ENCODE assay signal across 8 cellular contexts in the genomic region with DNA sequence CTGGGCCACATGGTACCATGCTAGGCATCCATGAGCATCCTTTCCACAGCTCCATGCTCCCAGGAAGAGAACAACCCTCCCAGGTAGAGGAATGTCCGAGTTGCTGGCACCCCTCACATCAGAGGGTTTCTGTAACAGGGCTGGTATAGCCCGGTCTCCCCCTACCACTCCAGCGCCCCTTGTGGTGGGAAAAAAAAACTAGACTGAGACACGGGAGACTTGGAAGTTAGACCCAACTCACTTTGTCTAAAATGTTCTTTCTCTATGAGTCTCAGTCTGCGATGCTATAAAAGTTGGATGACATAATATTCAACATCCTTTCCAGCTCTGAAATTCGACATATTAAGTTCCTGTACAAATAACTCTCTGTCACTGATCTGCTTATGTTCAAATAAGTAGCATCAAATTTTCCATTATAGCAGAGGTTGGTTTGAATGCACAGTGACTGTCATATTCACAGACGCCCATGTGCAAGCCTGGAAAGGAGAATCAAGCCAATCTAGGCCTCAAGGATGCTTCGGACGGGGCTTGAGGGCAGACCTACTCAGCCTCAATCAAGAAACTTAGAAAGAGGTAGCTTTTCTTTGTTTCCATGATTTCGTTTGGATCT. TPM values are rescaled to one million over a fixed set of nuclear protein-coding genes. Genes with fewer than 3 reads are reported as not detected.
DNase-seq lines count a peak whose midpoint lies in the region; ATAC-seq and TF ChIP-seq lines count a peak whose summit lies in the region.

No MANE protein-coding gene starts in this region.

- TF ChIP-seq CTCF in left ventricle myocardium inferior (IDR thresholded peaks at IDR 0.05; ENCODE audit: borderline replicate concordance): peak; percentile 48
- peak; percentile 88 for TF ChIP-seq CTCF in OCI-LY1 (IDR thresholded peaks at IDR 0.05; ENCODE audit: low read length)
- peak in 54 of 56 donors; percentile 19 to 60 (median 40) for TF ChIP-seq CTCF in dorsolateral prefrontal cortex (IDR thresholded peaks at IDR 0.05 in 54 of 56, conservative IDR thresholded peaks at IDR 0.05 in 2 of 56; ENCODE audit: low read depth in 1 of 56, partially characterized antibody in 56 of 56)
- peak in 1 of 4 experiments; percentile 13 for TF ChIP-seq CTCF in sigmoid colon (IDR thresholded peaks at IDR 0.05)

- H3K27me3 ChIP-seq in left ventricle myocardium inferior (ENCODE audit: low read depth): peaks cover 24% of the 10 kb centered on the region
- H3K27me3 ChIP-seq in OCI-LY1 (ENCODE audit: insufficient read depth, low read length): no peaks in the 10 kb centered on the region
- H3K27me3 ChIP-seq in dorsolateral prefrontal cortex: no peaks in the 10 kb centered on the region
- H3K27me3 ChIP-seq in sigmoid colon: no peaks in the 10 kb centered on the region

- no peak overlapping the region for H3K4me3 ChIP-seq in left ventricle myocardium inferior
- no peak overlapping the region for H3K4me3 ChIP-seq in OCI-LY1 (ENCODE audit: low read depth, low read length, poor library complexity, severe bottlenecking)
- no peak overlapping the region for H3K4me3 ChIP-seq in dorsolateral prefrontal cortex
- H3K4me3 ChIP-seq in sigmoid colon: no peak overlapping the region

- peak overlapping the region; percentile 72 for H3K27ac ChIP-seq in left ventricle myocardium inferior (replicated peaks)
- H3K27ac ChIP-seq in OCI-LY1 (ENCODE audit: low read depth, low read length, poor library complexity, severe bottlenecking): peak overlapping the region; percentile 4
- peak overlapping the region in 56 of 59 donors; percentile 48 to 97 (median 93) for H3K27ac ChIP-seq in dorsolateral prefrontal cortex
- H3K27ac ChIP-seq in sigmoid colon: peak overlapping the region; percentile 41 to 76 (median 58)

- H3K4me2 ChIP-seq in OCI-LY1 (ENCODE audit: low read length): 0 out of 2 replicates have a peak overlapping the region, but pooled peaks have one; percentile 11

- no peak overlapping the region for H2AFZ ChIP-seq in OCI-LY1 (ENCODE audit: low read length)

- TF ChIP-seq EP300 in sigmoid colon (IDR thresholded peaks at IDR 0.05): no peak

- H3K79me2 ChIP-seq in OCI-LY1 (ENCODE audit: insufficient read depth, low read length): no peaks in the 10 kb centered on the region

- no peaks in the 10 kb centered on the region for H3K36me3 ChIP-seq in left ventricle myocardium inferior
- H3K36me3 ChIP-seq in OCI-LY1 (ENCODE audit: insufficient read depth, low read length): no peaks in the 10 kb centered on the region
- H3K36me3 ChIP-seq in sigmoid colon: peaks cover 0 to 14% (median 0%) of the 10 kb centered on the region in 4 donors

- WGBS in sigmoid colon, 2 donors: 59 to 67% methylated on average over 10 of the region's 10 CpGs

- H3K9me2 ChIP-seq in OCI-LY1 (ENCODE audit: low read depth, low read length): no peaks in the 10 kb centered on the region

- TF ChIP-seq POLR2A in sigmoid colon (IDR thresholded peaks at IDR 0.05): no peak

- H4K20me1 ChIP-seq in OCI-LY1 (ENCODE audit: insufficient read depth, low read length): no peaks in the 10 kb centered on the region

- no peak for ATAC-seq in Right ventricle myocardium inferior
- ATAC-seq in GM18867 (IDR thresholded peaks at IDR 0.05; ENCODE audit: unreplicated experiment): no peak
- ATAC-seq in HG02623 (IDR thresholded peaks at IDR 0.05; ENCODE audit: unreplicated experiment): no peak

- no peak for DNase-seq in left ventricle myocardium inferior
- no peak for DNase-seq in Right ventricle myocardium inferior (ENCODE audit: missing footprints)
- no peak for DNase-seq in dorsolateral prefrontal cortex
- peak; percentile 39 for DNase-seq in sigmoid colon
- no peak for DNase-seq in SW 1271 (lab: John Stamatoyannopoulos, UW)

- H3K4me1 ChIP-seq in left ventricle myocardium inferior (peaks cover 50% of the 10 kb centered on the region), OCI-LY1 (ENCODE audit: insufficient read depth, low read length, severe bottlenecking) (peaks cover 21% of the 10 kb centered on the region), sigmoid colon (peaks cover 0 to 69% (median 49%) of the 10 kb centered on the region in 4 donors)

- no peak overlapping the region for H3K9ac ChIP-seq in OCI-LY1 (ENCODE audit: low read length)

- intact Hi-C loops in left ventricle myocardium inferior (cut with micrococcal nuclease) (no loop called here), Right ventricle myocardium inferior (cut with DNase I) (no loop called here), dorsolateral prefrontal cortex (cut with DNase I) (loop anchor here in 1 of 2 donors (10.0 kb wide), 1 partner anchor 1092 kb away; no protein-coding TSS in a partner anchor), sigmoid colon (cut with DNase I) (no loop called here)

- H3F3A ChIP-seq in OCI-LY1 (ENCODE audit: insufficient read depth, low read length): no peaks in the 10 kb centered on the region

- H3K9me3 ChIP-seq in left ventricle myocardium inferior (replicated peaks) (no peaks in the 10 kb centered on the region), OCI-LY1 (ENCODE audit: low read length) (no peaks in the 10 kb centered on the region), sigmoid colon (no peaks in the 10 kb centered on the region)

RNA-seq across cellular contexts. Expression of a gene that starts 25.7 kb away (rescaled TPM):
- total RNA-seq in left ventricle myocardium inferior: 4.1 TPM
- 12.6 TPM for total RNA-seq in Right ventricle myocardium inferior
- total RNA-seq in dorsolateral prefrontal cortex: 10 to 100 TPM in 13 of 120 experiments, 1 to 10 TPM in 107; 1.5 to 14.6 (median 5.8) TPM
- 10 to 100 TPM; 12.1 to 49.2 (median 36.5) TPM for total RNA-seq in sigmoid colon
- 10 to 100 TPM; 24.9 to 41.6 (median 28.2) TPM for polyA plus RNA-seq in sigmoid colon

RNA-seq across cellular contexts. Expression of a gene that starts 54.5 kb away (rescaled TPM):
- total RNA-seq in left ventricle myocardium inferior (62.5 TPM), Right ventricle myocardium inferior (85.3 TPM), dorsolateral prefrontal cortex (10 to 100 TPM in 106 of 120 experiments, 1 to 10 TPM in 14; 7.3 to 40.2 (median 14.2) TPM), sigmoid colon (100 to 1,000 TPM in 2 of 4 donors, 10 to 100 TPM in 2; 91.8 to 253 (median 103) TPM)
- 10 to 100 TPM in 2 of 3 donors, 1 to 10 TPM in 1; 3.0 to 25.8 (median 19.5) TPM for polyA plus RNA-seq in sigmoid colon

Comparison
In these comparisons a context has a peak if more than half of its experiments do, and no peak if none do; other contexts are left out.
1. H3K27ac ChIP-seq: peak in every context shown above with its lines; median percentile 93 in dorsolateral prefrontal cortex; 72 in left ventricle myocardium inferior; 58 in sigmoid colon; 4 in OCI-LY1.